ENCODE assay signal across 8 cellular contexts in the genomic region with DNA sequence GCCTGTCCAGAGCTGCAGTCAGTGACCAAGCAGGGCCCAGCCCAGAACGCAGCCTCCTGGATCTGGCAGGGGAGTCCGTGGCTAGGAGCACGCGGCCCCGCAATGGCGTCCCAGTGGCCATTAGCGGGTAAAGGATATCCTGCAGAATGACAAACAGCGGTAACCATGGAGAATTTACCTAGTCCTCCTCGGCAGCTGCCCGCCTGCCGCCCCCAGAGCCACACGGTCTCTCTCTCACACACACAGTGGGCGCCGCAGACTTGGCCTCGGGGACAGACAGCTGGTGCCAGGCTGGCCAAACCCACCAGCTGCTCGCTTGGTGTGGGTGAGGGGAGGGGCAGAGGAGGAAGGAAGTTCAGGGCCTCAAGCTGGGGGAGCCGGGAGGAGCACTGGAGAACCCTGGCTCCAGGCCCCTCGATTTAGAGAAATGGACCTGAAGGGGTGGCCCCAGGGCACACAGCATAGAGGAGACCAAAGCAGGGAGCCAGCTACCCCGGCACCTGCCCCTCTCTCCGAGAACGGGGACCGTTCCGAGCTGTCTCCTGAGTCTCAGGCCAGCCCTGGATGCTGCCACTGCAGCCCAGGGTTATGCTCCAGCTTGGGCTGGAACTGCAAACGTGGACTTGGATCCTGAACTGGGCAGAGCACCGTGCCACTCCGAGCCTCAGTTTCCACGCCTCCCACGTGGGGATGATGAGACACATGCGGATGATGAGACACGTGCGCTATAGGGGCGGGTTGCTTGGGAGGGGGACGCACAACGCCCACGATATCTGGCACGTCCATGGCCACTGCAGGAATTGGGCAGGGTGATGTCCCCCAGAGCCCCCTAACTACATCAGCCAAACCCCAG. TPM values are rescaled to one million over a fixed set of nuclear protein-coding genes. Genes with fewer than 3 reads are reported as not detected.
DNase-seq lines count a peak whose midpoint lies in the region; ATAC-seq and TF ChIP-seq lines count a peak whose summit lies in the region.

No MANE protein-coding gene starts in this region.

- peaks cover 35% of the 10 kb centered on the region for H3K4me1 Mint-ChIP-seq in chondrocyte (ENCODE audit: low read depth)
- peaks cover 41% of the 10 kb centered on the region for H3K4me1 Mint-ChIP-seq in nephron

- no peak overlapping the region for H3K4me3 ChIP-seq in DND-41 (ENCODE audit: low read depth in 1 of 2, low read length in 2 of 2)

- H3K4me3 Mint-ChIP-seq in chondrocyte (ENCODE audit: unreplicated experiment) (peak overlapping the region; percentile 56), nephron (peak overlapping the region; percentile 70 to 98 (median 94))

- ATAC-seq in DND-41 (ENCODE audit: insufficient read depth, low read depth) (no peak), GM21825 (IDR thresholded peaks at IDR 0.05; ENCODE audit: unreplicated experiment) (no peak), HG02571 (IDR thresholded peaks at IDR 0.05; ENCODE audit: unreplicated experiment) (no peak)

- peaks cover 14% of the 10 kb centered on the region; the same call in 1 of the 2 replicates for H4K20me1 ChIP-seq in DND-41 (ENCODE audit: insufficient read depth, low read length)

- peaks cover 43% of the 10 kb centered on the region for H3K36me3 ChIP-seq in DND-41 (ENCODE audit: insufficient read depth, low read length)

- TF ChIP-seq CTCF in DND-41 (IDR thresholded peaks at IDR 0.05; ENCODE audit: borderline replicate concordance, extremely low read depth, low read length, poor library complexity, severe bottlenecking) (no peak), chondrocyte (IDR thresholded peaks at IDR 0.05) (no peak), nephron (IDR thresholded peaks at IDR 0.05; ENCODE audit: unreplicated experiment in 3 of 3) (no peak)

- 0 out of 2 replicates have a peak overlapping the region, but pooled peaks have one; percentile 4 for H3K4me2 ChIP-seq in DND-41 (ENCODE audit: insufficient read depth, low read length)

- H3K27me3 ChIP-seq in DND-41 (ENCODE audit: insufficient read depth, low read length, poor library complexity): no peaks in the 10 kb centered on the region

- peaks cover 49% of the 10 kb centered on the region for H3K79me2 ChIP-seq in DND-41 (ENCODE audit: insufficient read depth, low read length)

- DNase-seq in DND-41 (no peak), NCI-H2081 (lab: John Stamatoyannopoulos, UW) (peak; percentile 62 to 88), chondrocyte (ENCODE audit: low spot score) (peak; percentile 90), SW480 (ENCODE audit: low spot score) (no peak), HuH-7 (ENCODE audit: low spot score) (no peak)

- H3K36me3 Mint-ChIP-seq in chondrocyte (ENCODE audit: low read depth): peaks cover 8% of the 10 kb centered on the region
- H3K36me3 Mint-ChIP-seq in nephron (ENCODE audit: low read depth): peaks cover 28% of the 10 kb centered on the region

- peaks cover 30% of the 10 kb centered on the region for H3K4me1 ChIP-seq in DND-41 (ENCODE audit: insufficient read depth, low read length)

- peak overlapping the region; percentile 90 for H3K27ac Mint-ChIP-seq in chondrocyte (ENCODE audit: unreplicated experiment)
- peak overlapping the region; percentile 95 to 97 (median 97) for H3K27ac Mint-ChIP-seq in nephron

- H3K9me3 Mint-ChIP-seq in chondrocyte (ENCODE audit: low read depth) (no peaks in the 10 kb centered on the region), nephron (no peaks in the 10 kb centered on the region)

- no peak overlapping the region for H2AFZ ChIP-seq in DND-41 (ENCODE audit: low read depth, low read length)

- H3K27me3 Mint-ChIP-seq in chondrocyte (ENCODE audit: low read depth) (no peaks in the 10 kb centered on the region), nephron (ENCODE audit: low read depth) (no peaks in the 10 kb centered on the region)

- H3K9ac ChIP-seq in DND-41 (ENCODE audit: low read depth, low read length): no peak overlapping the region

- H3K27ac ChIP-seq in DND-41 (ENCODE audit: low read length): no peak overlapping the region

- no peaks in the 10 kb centered on the region for H3K9me3 ChIP-seq in DND-41 (ENCODE audit: insufficient read depth, low read length, severe bottlenecking)

RNA-seq across cellular contexts. Expression of gene CDK2AP1, which starts 3.4 kb away (rescaled TPM):
- total RNA-seq in chondrocyte: 263 to 301 TPM (median 280 TPM) in 3 replicates

RNA-seq across cellular contexts. Expression of gene MTRFR, which starts 35.0 kb away (rescaled TPM):
- total RNA-seq in chondrocyte: 11.5 to 14.4 TPM (median 12.2 TPM) in 3 replicates

RNA-seq across cellular contexts. Expression of gene MPHOSPH9, which starts 35.3 kb away (rescaled TPM):
- 24.9 to 35.5 TPM (median 27.2 TPM) in 3 replicates for total RNA-seq in chondrocyte

Comparison
In these comparisons a context has a peak if more than half of its experiments do, and no peak if none do; other contexts are left out.
1. DNase-seq: peak in NCI-H2081 (2 of 2) and chondrocyte (single experiment); none in DND-41 (single experiment), SW480 (single experiment) and HuH-7 (single experiment).